22 cellular contexts compared by ENCODE assay signal in the genomic region with DNA sequence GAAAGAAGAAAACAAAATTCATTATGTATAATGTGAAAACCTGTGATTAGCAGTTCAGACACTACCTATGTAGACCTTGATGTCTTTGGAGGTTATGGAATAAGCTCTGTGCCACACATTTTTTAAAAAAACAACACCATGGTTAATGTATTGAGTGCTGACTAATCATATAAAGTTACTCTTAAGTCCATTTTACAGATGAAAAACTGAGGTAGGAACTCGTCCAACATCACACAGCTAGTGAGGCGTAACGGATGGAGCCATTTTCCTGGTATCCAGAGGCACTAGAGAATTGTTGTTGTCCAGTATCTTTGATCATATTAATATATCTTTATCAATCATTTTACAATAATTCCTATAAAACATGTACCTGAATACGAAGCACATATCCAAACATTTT.
"Had no signal": no experiment of that assay in that cellular context is flagged by ENCODE, and none has a peak within 500 bp of the region (broad histone marks: within the 10 kb centered on the region; RNA-seq: fewer than 3 reads in every experiment).

No MANE protein-coding gene starts in this region.

- H3K27me3 ChIP-seq: spleen, thyroid gland had no signal

- H3K9me3 ChIP-seq: spleen, thyroid gland had no signal

- H3K27ac ChIP-seq: thyroid gland had no signal

- H3K9me3 Mint-ChIP-seq: activated B cell treated with CpG ODN at 0.5 μM for 24 hours; activated CD4-positive, alpha-beta memory T cell treated with anti-CD3 and anti-CD28 coated beads for 36 hours; activated naive CD8-positive, alpha-beta T cell treated with anti-CD3 and anti-CD28 coated beads, Interleukin-2, amount 10 ng/mL, durations not matched to agents 7 days and 5 days; neural crest cell had no signal

- DNase-seq: activated B cell treated with CpG ODN at 0.5 μM for 24 hours; activated CD4-positive, alpha-beta memory T cell treated with anti-CD3 and anti-CD28 coated beads for 36 hours; activated CD4-positive, alpha-beta T cell treated with anti-CD3 and anti-CD28 coated beads for 4 hours; activated naive CD4-positive, alpha-beta T cell treated with Interleukin-2 at 50 U/mL for 16 hours; activated naive CD8-positive, alpha-beta T cell treated with anti-CD3 and anti-CD28 coated beads, Interleukin-2, amount 10 ng/mL, durations not matched to agents 7 days and 5 days; activated T-cell treated with anti-CD3 and anti-CD28 coated beads, Interleukin-2, amount 50 U/mL, for 48 hours; amygdala; cerebellar nuclear complex; effector CD8-positive, alpha-beta T cell; foreskin melanocyte; hippocampal formation; kidney glomerular epithelial cell; mammary epithelial cell; occipital lobe; retina; spleen; stimulated activated CD4-positive, alpha-beta T cell treated with anti-CD3 and anti-CD28 coated beads, Interleukin-4, amount 100 ng/mL, for 24 hours; stimulated activated naive CD8-positive, alpha-beta T cell treated with anti-CD3 and anti-CD28 coated beads, Interleukin-15, Interleukin-2, amounts not matched to agents 100 U/mL and 50 U/mL, for 24 hours; SW 1271; T-helper 17 cell; thyroid gland had no signal

- H3K4me3 ChIP-seq: spleen, thyroid gland had no signal

- H3K4me3 Mint-ChIP-seq: activated B cell treated with CpG ODN at 0.5 μM for 24 hours; activated CD4-positive, alpha-beta memory T cell treated with anti-CD3 and anti-CD28 coated beads for 36 hours; activated naive CD8-positive, alpha-beta T cell treated with anti-CD3 and anti-CD28 coated beads, Interleukin-2, amount 10 ng/mL, durations not matched to agents 7 days and 5 days; neural crest cell; T-helper 17 cell had no signal

- H3K27ac Mint-ChIP-seq: activated B cell treated with CpG ODN at 0.5 μM for 24 hours; activated CD4-positive, alpha-beta memory T cell treated with anti-CD3 and anti-CD28 coated beads for 36 hours; activated naive CD8-positive, alpha-beta T cell treated with anti-CD3 and anti-CD28 coated beads, Interleukin-2, amount 10 ng/mL, durations not matched to agents 7 days and 5 days had no signal

- ATAC-seq: stimulated activated naive CD8-positive, alpha-beta T cell treated with anti-CD3 and anti-CD28 coated beads, Interleukin-15, Interleukin-2, amounts not matched to agents 100 U/mL and 50 U/mL, for 24 hours; T-helper 17 cell had no signal

- H3K36me3 ChIP-seq: thyroid gland had no signal

- H3K4me1 Mint-ChIP-seq: activated B cell treated with CpG ODN at 0.5 μM for 24 hours; activated naive CD8-positive, alpha-beta T cell treated with anti-CD3 and anti-CD28 coated beads, Interleukin-2, amount 10 ng/mL, durations not matched to agents 7 days and 5 days; neural crest cell had no signal

- H3K27me3 Mint-ChIP-seq: activated B cell treated with CpG ODN at 0.5 μM for 24 hours; activated CD4-positive, alpha-beta memory T cell treated with anti-CD3 and anti-CD28 coated beads for 36 hours; activated naive CD8-positive, alpha-beta T cell treated with anti-CD3 and anti-CD28 coated beads, Interleukin-2, amount 10 ng/mL, durations not matched to agents 7 days and 5 days; T-helper 17 cell had no signal
